ENCODE assay signal across 9 cellular contexts in the genomic region with DNA sequence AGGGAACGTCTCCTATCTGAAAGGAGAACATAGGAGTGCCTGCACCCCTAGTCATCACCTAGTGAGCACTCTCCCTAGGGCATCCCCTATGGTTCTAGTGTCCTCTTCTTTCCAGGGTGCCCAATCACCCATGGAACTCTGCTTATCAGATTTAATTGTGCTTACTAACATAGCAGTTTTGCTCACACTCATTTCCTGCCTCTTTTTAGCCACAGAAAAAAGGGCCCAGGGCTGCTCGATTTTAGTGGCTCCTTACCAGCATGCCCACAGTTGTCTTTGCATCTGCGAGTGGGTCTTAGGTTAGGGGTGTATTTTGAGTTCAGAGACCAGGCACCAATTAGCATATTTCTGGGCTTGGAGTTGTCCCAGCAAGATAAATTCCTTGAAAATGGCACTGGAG.
DNase-seq lines count a peak whose midpoint lies in the region; ATAC-seq and TF ChIP-seq lines count a peak whose summit lies in the region.
"Had no signal": no experiment of that assay in that cellular context is flagged by ENCODE, and none has a peak within 500 bp of the region (broad histone marks: within the 10 kb centered on the region; RNA-seq: fewer than 3 reads in every experiment).

No MANE protein-coding gene starts in this region.

- H3K36me3 ChIP-seq in Peyer's patch (no peaks in the 10 kb centered on the region), right atrium auricular region (no peaks in the 10 kb centered on the region)

- peak overlapping the region; percentile 88 to 97 (median 96) for H3K4me3 Mint-ChIP-seq in immature natural killer cell

- H3K27ac Mint-ChIP-seq in immature natural killer cell: peak overlapping the region; percentile 91 to 98 (median 96)

- DNase-seq in Daoy (ENCODE audit: low read depth) (peak; percentile 19), Peyer's patch (no peak), immature natural killer cell (peak; percentile 14 to 31 (median 22)), EL (no peak), cerebellum (ENCODE audit: low spot score) (no peak), superior temporal gyrus (ENCODE audit: extremely low spot score) (no peak), right atrium auricular region (ENCODE audit: low spot score) (no peak)
- DNase-seq: hypothalamus had no signal

- H3K36me3 Mint-ChIP-seq in immature natural killer cell: peaks cover 0 to 8% (median 0%) of the 10 kb centered on the region in 3 donors

- no peaks in the 10 kb centered on the region for H3K9me3 ChIP-seq in Peyer's patch
- no peaks in the 10 kb centered on the region for H3K9me3 ChIP-seq in right atrium auricular region

- H3K4me1 Mint-ChIP-seq in immature natural killer cell: peaks cover 61 to 80% of the 10 kb centered on the region in 2 donors

- peaks cover 0 to 3% (median 1%) of the 10 kb centered on the region in 4 donors for H3K4me1 ChIP-seq in Peyer's patch
- no peaks in the 10 kb centered on the region for H3K4me1 ChIP-seq in right atrium auricular region

- no peaks in the 10 kb centered on the region for H3K9me3 Mint-ChIP-seq in immature natural killer cell

- ATAC-seq in GM21360 (IDR thresholded peaks at IDR 0.05; ENCODE audit: unreplicated experiment): peak; percentile 5

- TF ChIP-seq POLR2A in Peyer's patch (IDR thresholded peaks at IDR 0.05): no peak

- peaks cover 7 to 10% (median 9%) of the 10 kb centered on the region in 3 donors for H3K27me3 Mint-ChIP-seq in immature natural killer cell (ENCODE audit: low read depth in 3 of 3)

- H3K27ac ChIP-seq in Peyer's patch (peak overlapping the region in 3 of 4 donors; percentile 77 to 80 (median 78)), right atrium auricular region (no peak overlapping the region)

- TF ChIP-seq CTCF in Peyer's patch (IDR thresholded peaks at IDR 0.05) (no peak), right atrium auricular region (IDR thresholded peaks at IDR 0.05) (no peak)

- H3K4me3 ChIP-seq in Peyer's patch (peak overlapping the region in 3 of 4 donors; percentile 54 to 60 (median 57)), right atrium auricular region (no peak overlapping the region)

- H3K27me3 ChIP-seq in Peyer's patch (no peaks in the 10 kb centered on the region), right atrium auricular region (no peaks in the 10 kb centered on the region)

Comparison
In these comparisons a context has a peak if more than half of its experiments do, and no peak if none do; other contexts are left out.
1. DNase-seq: peak in Daoy (single experiment) and immature natural killer cell (3 of 3); none in Peyer's patch (0 of 3), EL (single experiment), cerebellum (single experiment), superior temporal gyrus (single experiment) and right atrium auricular region (single experiment).
2. H3K27ac ChIP-seq: peak in Peyer's patch (3 of 4); none in right atrium auricular region (0 of 2).
3. H3K4me3 ChIP-seq: peak in Peyer's patch (3 of 4); none in right atrium auricular region (0 of 2).